Comparison of ENCODE assay signal across 10 cellular contexts in the genomic region with DNA sequence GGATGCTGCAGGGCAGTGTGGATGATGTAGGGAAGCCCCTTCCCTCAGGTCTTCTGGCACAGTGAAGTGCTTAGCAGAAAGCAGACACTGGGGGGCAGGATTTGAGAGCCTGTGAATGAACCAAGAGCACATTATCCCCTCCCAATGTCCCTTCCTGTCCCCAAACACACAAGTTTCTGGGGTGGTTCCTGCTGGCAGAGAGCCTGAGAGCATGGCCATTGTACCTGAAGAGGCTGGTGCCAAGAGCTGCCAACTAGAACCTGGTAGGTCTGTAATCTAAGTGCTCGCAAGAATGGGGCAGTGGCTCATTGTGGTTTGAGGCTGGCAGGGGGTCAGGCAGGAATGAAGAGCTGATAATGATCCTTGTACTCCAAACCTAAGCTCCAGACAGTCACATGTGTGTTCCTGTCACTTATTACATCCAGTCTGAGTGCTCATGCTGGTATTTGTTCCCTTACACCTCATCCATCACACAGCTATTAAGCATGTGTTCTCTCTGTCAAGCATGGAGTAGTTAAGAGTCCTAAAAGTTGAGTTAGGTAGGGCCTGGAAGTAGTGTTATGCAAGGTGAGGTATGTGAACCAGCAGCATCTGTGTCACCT. TPM values are rescaled to one million over a fixed set of nuclear protein-coding genes. Genes with fewer than 3 reads are reported as not detected.
DNase-seq lines count a peak whose midpoint lies in the region; ATAC-seq and TF ChIP-seq lines count a peak whose summit lies in the region.
"Had no signal": no experiment of that assay in that cellular context is flagged by ENCODE, and none has a peak within 500 bp of the region (broad histone marks: within the 10 kb centered on the region; RNA-seq: fewer than 3 reads in every experiment).

No MANE protein-coding gene starts in this region.

- intact Hi-C loops in natural killer cell (cut with micrococcal nuclease) (loop anchor here (1.0 to 10.0 kb wide), 2 partner anchors 70 to 153 kb away; no protein-coding TSS in a partner anchor), sciatic nerve (cut with DNase I) (no loop called here)
- intact Hi-C loops in CD8-positive, alpha-beta T cell (cut with DNase I, micrococcal nuclease): no loop called here

- no peak overlapping the region for H3K27ac ChIP-seq in CD8-positive, alpha-beta T cell (ENCODE audit: low read depth, low read length)
- H3K27ac ChIP-seq: suprapubic skin had no signal

- H3K9me3 ChIP-seq in CD8-positive, alpha-beta T cell (ENCODE audit: low read length): no peaks in the 10 kb centered on the region
- H3K9me3 ChIP-seq: suprapubic skin had no signal

- H3K27me3 Mint-ChIP-seq in WTC11 (ENCODE audit: low read depth) (peaks cover 2% of the 10 kb centered on the region; the same call in 1 of the 2 replicates), natural killer cell (ENCODE audit: low read depth in 2 of 2) (no peaks in the 10 kb centered on the region)
- no peaks in the 10 kb centered on the region for H3K27me3 Mint-ChIP-seq in CD8-positive, alpha-beta T cell (ENCODE audit: low read depth)

- H3K9me3 Mint-ChIP-seq in WTC11: peaks cover 8% of the 10 kb centered on the region
- no peaks in the 10 kb centered on the region for H3K9me3 Mint-ChIP-seq in natural killer cell
- no peaks in the 10 kb centered on the region for H3K9me3 Mint-ChIP-seq in CD8-positive, alpha-beta T cell

- POLR2A ChIA-PET in WTC11 (lab: Charles Lee): no interaction called here
- POLR2A ChIA-PET in CD8-positive, alpha-beta T cell (lab: Charles Lee): no interaction called here

- H3K27me3 ChIP-seq in CD8-positive, alpha-beta T cell (ENCODE audit: insufficient read depth, low read length): no peaks in the 10 kb centered on the region

- CTCF ChIA-PET in WTC11 (lab: Charles Lee): interaction anchor here (0.7 to 2.6 kb wide), 11 partner anchors 10 to 212 kb away, joined by 3 to 68 read pairs (median 5); a partner anchor contains a TSS
- CTCF ChIA-PET in CD8-positive, alpha-beta T cell (lab: Charles Lee): interaction anchor here (1.1 to 1.2 kb wide), 2 partner anchors 16 to 164 kb away, joined by 3 to 4 read pairs; no protein-coding TSS in a partner anchor

- peaks cover 22% of the 10 kb centered on the region for H3K4me1 ChIP-seq in CD8-positive, alpha-beta T cell (ENCODE audit: insufficient read depth, low read length)
- H3K4me1 ChIP-seq: suprapubic skin had no signal

- no peaks in the 10 kb centered on the region for H3K36me3 ChIP-seq in CD8-positive, alpha-beta T cell (ENCODE audit: insufficient read depth, low read length)
- H3K36me3 ChIP-seq: suprapubic skin had no signal

- H3K36me3 Mint-ChIP-seq in WTC11 (no peaks in the 10 kb centered on the region; the same call in 1 of the 2 replicates), natural killer cell (no peaks in the 10 kb centered on the region)
- no peaks in the 10 kb centered on the region for H3K36me3 Mint-ChIP-seq in CD8-positive, alpha-beta T cell

- H3K4me1 Mint-ChIP-seq in WTC11: 0 out of 2 replicates have a peak, but pooled peaks cover 4% of the 10 kb centered on the region
- H3K4me1 Mint-ChIP-seq in natural killer cell: peaks cover 0 to 7% of the 10 kb centered on the region in 2 donors
- peaks cover 4% of the 10 kb centered on the region for H3K4me1 Mint-ChIP-seq in CD8-positive, alpha-beta T cell (ENCODE audit: low read depth)

- H3K4me3 ChIP-seq in CD8-positive, alpha-beta T cell (ENCODE audit: low read depth, low read length): no peak overlapping the region
- H3K4me3 ChIP-seq: suprapubic skin had no signal

- peak; percentile 97 for ATAC-seq in WTC11
- peak in 2 of 3 donors; percentile 40 to 45 for ATAC-seq in natural killer cell
- ATAC-seq in sciatic nerve: no peak
- ATAC-seq in CD8-positive, alpha-beta T cell: no peak
- ATAC-seq in GM19035 (IDR thresholded peaks at IDR 0.05; ENCODE audit: unreplicated experiment): no peak

- H3K27ac Mint-ChIP-seq in WTC11 (no peak overlapping the region), natural killer cell (no peak overlapping the region)
- no peak overlapping the region for H3K27ac Mint-ChIP-seq in CD8-positive, alpha-beta T cell

- DNase-seq in DMS 273 (lab: John Stamatoyannopoulos, UW; ENCODE audit: unreplicated experiment) (peak; percentile 1), DMS 273 treated with DMSO at 0.1 percent for 48 hours (lab: John Stamatoyannopoulos, UW) (no peak), LoVo (ENCODE audit: low spot score) (peak; percentile 14), WTC11 (ENCODE audit: low spot score) (peak; percentile 63), natural killer cell (no peak), sciatic nerve (ENCODE audit: low spot score) (no peak)
- no peak for DNase-seq in CD8-positive, alpha-beta T cell

- H3K4me3 Mint-ChIP-seq in WTC11 (no peak overlapping the region), natural killer cell (no peak overlapping the region)
- H3K4me3 Mint-ChIP-seq in CD8-positive, alpha-beta T cell: no peak overlapping the region

- TF ChIP-seq CTCF in WTC11 (IDR thresholded peaks at IDR 0.05) (no peak), natural killer cell (IDR thresholded peaks at IDR 0.05) (no peak)
- TF ChIP-seq CTCF in CD8-positive, alpha-beta T cell (IDR thresholded peaks at IDR 0.05): no peak

TF ChIP-seq in WTC11, 78 proteins besides CTCF, POLR2A, EP300 and RAD21:
- TF ChIP-seq TCF7 (CRISPR knock-in tag; IDR thresholded peaks at IDR 0.05; ENCODE audit: low read depth) (no peak), MYBL2 (CRISPR knock-in tag; IDR thresholded peaks at IDR 0.05) (no peak), ZNF671 (CRISPR knock-in tag; IDR thresholded peaks at IDR 0.05) (no peak), SOX15 (CRISPR knock-in tag; IDR thresholded peaks at IDR 0.05) (no peak), GTF2I (CRISPR knock-in tag; conservative IDR thresholded peaks at IDR 0.05) (no peak), ZNF317 (CRISPR knock-in tag; IDR thresholded peaks at IDR 0.05; ENCODE audit: borderline replicate concordance, low read depth) (no peak), RELA (CRISPR knock-in tag; IDR thresholded peaks at IDR 0.05; ENCODE audit: borderline replicate concordance) (no peak), ELF4 (CRISPR knock-in tag; IDR thresholded peaks at IDR 0.05; ENCODE audit: low read depth) (no peak)
- TF ChIP-seq, protein P1, sequence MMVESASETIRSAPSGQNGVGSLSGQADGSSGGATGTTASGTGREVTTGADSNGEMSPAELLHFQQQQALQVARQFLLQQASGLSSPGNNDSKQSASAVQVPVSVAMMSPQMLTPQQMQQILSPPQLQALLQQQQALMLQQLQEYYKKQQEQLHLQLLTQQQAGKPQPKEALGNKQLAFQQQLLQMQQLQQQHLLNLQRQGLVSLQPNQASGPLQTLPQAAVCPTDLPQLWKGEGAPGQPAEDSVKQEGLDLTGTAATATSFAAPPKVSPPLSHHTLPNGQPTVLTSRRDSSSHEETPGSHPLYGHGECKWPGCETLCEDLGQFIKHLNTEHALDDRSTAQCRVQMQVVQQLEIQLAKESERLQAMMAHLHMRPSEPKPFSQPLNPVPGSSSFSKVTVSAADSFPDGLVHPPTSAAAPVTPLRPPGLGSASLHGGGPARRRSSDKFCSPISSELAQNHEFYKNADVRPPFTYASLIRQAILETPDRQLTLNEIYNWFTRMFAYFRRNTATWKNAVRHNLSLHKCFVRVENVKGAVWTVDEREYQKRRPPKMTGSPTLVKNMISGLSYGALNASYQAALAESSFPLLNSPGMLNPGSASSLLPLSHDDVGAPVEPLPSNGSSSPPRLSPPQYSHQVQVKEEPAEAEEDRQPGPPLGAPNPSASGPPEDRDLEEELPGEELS (CRISPR knock-in tag; IDR thresholded peaks at IDR 0.05): no peak
- TF ChIP-seq, protein P2, sequence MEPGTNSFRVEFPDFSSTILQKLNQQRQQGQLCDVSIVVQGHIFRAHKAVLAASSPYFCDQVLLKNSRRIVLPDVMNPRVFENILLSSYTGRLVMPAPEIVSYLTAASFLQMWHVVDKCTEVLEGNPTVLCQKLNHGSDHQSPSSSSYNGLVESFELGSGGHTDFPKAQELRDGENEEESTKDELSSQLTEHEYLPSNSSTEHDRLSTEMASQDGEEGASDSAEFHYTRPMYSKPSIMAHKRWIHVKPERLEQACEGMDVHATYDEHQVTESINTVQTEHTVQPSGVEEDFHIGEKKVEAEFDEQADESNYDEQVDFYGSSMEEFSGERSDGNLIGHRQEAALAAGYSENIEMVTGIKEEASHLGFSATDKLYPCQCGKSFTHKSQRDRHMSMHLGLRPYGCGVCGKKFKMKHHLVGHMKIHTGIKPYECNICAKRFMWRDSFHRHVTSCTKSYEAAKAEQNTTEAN (CRISPR knock-in tag; IDR thresholded peaks at IDR 0.05): no peak
- TF ChIP-seq, protein P3, sequence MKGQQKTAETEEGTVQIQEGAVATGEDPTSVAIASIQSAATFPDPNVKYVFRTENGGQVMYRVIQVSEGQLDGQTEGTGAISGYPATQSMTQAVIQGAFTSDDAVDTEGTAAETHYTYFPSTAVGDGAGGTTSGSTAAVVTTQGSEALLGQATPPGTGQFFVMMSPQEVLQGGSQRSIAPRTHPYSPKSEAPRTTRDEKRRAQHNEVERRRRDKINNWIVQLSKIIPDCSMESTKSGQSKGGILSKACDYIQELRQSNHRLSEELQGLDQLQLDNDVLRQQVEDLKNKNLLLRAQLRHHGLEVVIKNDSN (CRISPR knock-in tag; IDR thresholded peaks at IDR 0.05): no peak
- TF ChIP-seq, protein P4, sequence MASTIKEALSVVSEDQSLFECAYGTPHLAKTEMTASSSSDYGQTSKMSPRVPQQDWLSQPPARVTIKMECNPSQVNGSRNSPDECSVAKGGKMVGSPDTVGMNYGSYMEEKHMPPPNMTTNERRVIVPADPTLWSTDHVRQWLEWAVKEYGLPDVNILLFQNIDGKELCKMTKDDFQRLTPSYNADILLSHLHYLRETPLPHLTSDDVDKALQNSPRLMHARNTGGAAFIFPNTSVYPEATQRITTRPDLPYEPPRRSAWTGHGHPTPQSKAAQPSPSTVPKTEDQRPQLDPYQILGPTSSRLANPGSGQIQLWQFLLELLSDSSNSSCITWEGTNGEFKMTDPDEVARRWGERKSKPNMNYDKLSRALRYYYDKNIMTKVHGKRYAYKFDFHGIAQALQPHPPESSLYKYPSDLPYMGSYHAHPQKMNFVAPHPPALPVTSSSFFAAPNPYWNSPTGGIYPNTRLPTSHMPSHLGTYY (CRISPR knock-in tag; IDR thresholded peaks at IDR 0.05): no peak
TF ChIP-seq in WTC11: peak in this region for 0.

RNA-seq across cellular contexts. Expression of a gene that starts 6.7 kb away (rescaled TPM):
- total RNA-seq in WTC11 (2021) (not detected in 3 replicates), natural killer cell (10 to 100 TPM in 1 of 3 donors, 1 to 10 TPM in 2; 2.1 to 26.0 (median 3.8) TPM), sciatic nerve (16.5 TPM)
- 1 to 10 TPM in 1 of 2 experiments, under 1 TPM in 1; 0.86 to 1.2 TPM for total RNA-seq in CD8-positive, alpha-beta T cell
- total RNA-seq: dermis microvascular lymphatic vessel endothelial cell had no signal

RNA-seq across cellular contexts. Expression of a gene that starts 27.4 kb away (rescaled TPM):
- total RNA-seq in WTC11 (2021): not detected in 3 replicates
- total RNA-seq in natural killer cell: 10 to 100 TPM in 1 of 3 donors, 1 to 10 TPM in 1, not detected in 1; 1.5 to 36.7 TPM
- total RNA-seq in sciatic nerve: not detected
- not detected for total RNA-seq in CD8-positive, alpha-beta T cell
- total RNA-seq: dermis microvascular lymphatic vessel endothelial cell had no signal

Comparison
In these comparisons a context has a peak if more than half of its experiments do, and no peak if none do; other contexts are left out.
1. DNase-seq: peak in DMS 273 (single experiment), LoVo (single experiment) and WTC11 (single experiment); none in DMS 273 treated with DMSO at 0.1 percent for 48 hours (single experiment), natural killer cell (single experiment), sciatic nerve (single experiment) and CD8-positive, alpha-beta T cell (0 of 7).
2. ATAC-seq: peak in WTC11 (single experiment) and natural killer cell (2 of 3); none in sciatic nerve (single experiment), CD8-positive, alpha-beta T cell (single experiment) and GM19035 (single experiment).